In genomic region chr4:88135362-88135663, GRCh38 we compare ENCODE assay signal across 9 cellular contexts.
"Had no signal": no experiment of that assay in that cellular context is flagged by ENCODE, and none has a peak within 500 bp of the region (broad histone marks: within the 10 kb centered on the region; RNA-seq: fewer than 3 reads in every experiment).

No MANE protein-coding gene starts in this region.

- H3K36me3 ChIP-seq: HAP-1 had no signal

- ATAC-seq: HCT116, K562 had no signal

- FAIRE-seq: HTR-8/SVneo, K562 had no signal

- H3K4me3 ChIP-seq: GM23248, HAP-1, K562 had no signal

- H2AFZ ChIP-seq: GM23248 had no signal

- H3K9me3 ChIP-seq: HAP-1 had no signal

- H3K9ac ChIP-seq: GM23248 had no signal

- DNase-seq: GM23248, GOT3, H7, HFFc6, KG1 had no signal

- H3K27ac ChIP-seq: GM23248 had no signal

- H3K4me1 ChIP-seq: HAP-1 had no signal
